Comparison of ENCODE assay signal across 20 cellular contexts in the genomic region with DNA sequence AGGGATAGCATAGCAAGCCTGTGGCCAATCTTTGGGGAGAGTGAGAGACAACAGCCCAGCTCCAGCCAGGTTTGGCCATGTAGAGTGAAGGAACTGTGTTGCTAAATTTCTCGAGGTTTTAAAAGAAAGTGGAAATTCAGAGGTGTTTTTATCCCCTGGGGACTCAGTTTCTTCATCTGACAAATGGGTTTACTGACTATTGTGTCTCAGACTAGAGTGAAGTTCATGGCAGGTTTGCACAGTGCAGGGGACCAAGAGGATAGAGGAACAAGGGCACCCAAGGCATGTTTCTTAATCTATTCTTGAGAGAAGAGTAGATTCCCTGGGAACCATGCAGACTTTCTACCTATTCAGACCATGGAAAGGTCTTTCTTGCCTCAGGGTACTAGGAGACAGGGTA.
A peak's percentile ranks its signal among the peaks of the same experiment; 100 is the strongest.
DNase-seq lines count a peak whose midpoint lies in the region; ATAC-seq, FAIRE-seq and TF ChIP-seq lines count a peak whose summit lies in the region.
"Had no signal": no experiment of that assay in that cellular context is flagged by ENCODE, and none has a peak within 500 bp of the region (broad histone marks: within the 10 kb centered on the region; RNA-seq: fewer than 3 reads in every experiment).

No MANE protein-coding gene starts in this region.

- ATAC-seq in HepG2: no peak
- ATAC-seq in right lobe of liver: no peak
- ATAC-seq: A549; CD8-positive, alpha-beta T cell had no signal

- TF ChIP-seq RAD21 in HepG2 (CRISPR knock-in tag; IDR thresholded peaks at IDR 0.05): no peak

- no peak overlapping the region for H3K4me2 ChIP-seq in HepG2 (ENCODE audit: low read depth, low read length)
- H3K4me2 ChIP-seq: A549; BLaER1 treated with 17β-estradiol and CSF1 and Interleukin-3, amounts not matched to agents 10 nM and 100 nM had no signal

- no peaks in the 10 kb centered on the region for H3K79me2 ChIP-seq in HepG2 (ENCODE audit: insufficient read depth, low read length)

- no peak for FAIRE-seq in HepG2 (lab: Jason Lieb, UNC)
- FAIRE-seq: A549, D721Med, G401.6, GM12891, GM19239 had no signal

- TF ChIP-seq EP300 in HepG2 (IDR thresholded peaks at IDR 0.05; ENCODE audit: low read depth in 2 of 2, low read length in 2 of 2) (no peak), HepG2 (CRISPR knock-in tag; IDR thresholded peaks at IDR 0.05; ENCODE audit: borderline replicate concordance) (no peak)

- H3K27me3 ChIP-seq in HepG2 (ENCODE audit: control insufficient read depth in 1 of 2, insufficient read depth in 2 of 2, low read length in 2 of 2): peaks cover 0 to 9% of the 10 kb centered on the region in 2 experiments; a peak in 2 of 5 replicates
- no peaks in the 10 kb centered on the region for H3K27me3 ChIP-seq in right lobe of liver
- H3K27me3 ChIP-seq: BLaER1 treated with 17β-estradiol and CSF1 and Interleukin-3, amounts not matched to agents 10 nM and 100 nM had no signal

- H3K9me3 ChIP-seq in HepG2 (ENCODE audit: low read length) (no peaks in the 10 kb centered on the region), right lobe of liver (no peaks in the 10 kb centered on the region)
- H3K9me3 ChIP-seq: A549; BLaER1 treated with 17β-estradiol and CSF1 and Interleukin-3, amounts not matched to agents 10 nM and 100 nM; Caco-2 had no signal

- no peak for DNase-seq in HepG2 (ENCODE audit: low spot score)
- DNase-seq in right lobe of liver: no peak
- DNase-seq in islet precursor cell: peak; percentile 22
- DNase-seq in cerebellar cortex (ENCODE audit: low spot score): no peak
- no peak for DNase-seq in NCI-H526 treated with DMSO at 0.1 percent for 48 hours (lab: John Stamatoyannopoulos, UW)
- DNase-seq: AML-193; Caco-2; Calu3; CD4-positive, alpha-beta T cell; CD8-positive, alpha-beta T cell; DMS79 treated with DMSO at 0.1 percent for 48 hours; GF-D8 had no signal

- 0% methylated on average over 1 of the region's 1 CpG for WGBS in HepG2 (ENCODE audit: low lambda C conversion rate)
- WGBS in right lobe of liver (ENCODE audit: insufficient coverage, low coverage, low lambda C conversion rate, missing lambda C conversion rate): 22% methylated on average over 1 of the region's 1 CpG

- CTCF ChIA-PET in HepG2 (lab: Yijun Ruan, JAX; ENCODE audit: low intra/inter-chr PET ratio, low total read pairs): no interaction called here

- no peaks in the 10 kb centered on the region for H4K20me1 ChIP-seq in HepG2 (ENCODE audit: insufficient read depth, low read length)
- H4K20me1 ChIP-seq: BLaER1 treated with 17β-estradiol and CSF1 and Interleukin-3, amounts not matched to agents 10 nM and 100 nM had no signal

- in situ Hi-C loops in HepG2 (cut with HindIII; ENCODE audit: extremely low pct_ligation_motif_present, low pct_unique_long_range_greater_than_20kb): no loop called here

- H3K27ac ChIP-seq in HepG2 (ENCODE audit: extremely low read length, insufficient read depth, low read length) (no peak overlapping the region), right lobe of liver (no peak overlapping the region)
- H3K27ac ChIP-seq: 22Rv1; A549; BLaER1 treated with 17β-estradiol and CSF1 and Interleukin-3, amounts not matched to agents 10 nM and 100 nM; C4-2B had no signal

- POLR2A ChIA-PET in HepG2 (lab: Yijun Ruan, JAX): no interaction called here

- intact Hi-C loops in HepG2 (cut with micrococcal nuclease; ENCODE audit: unreplicated experiment): no loop called here
- intact Hi-C loops in right lobe of liver (cut with DNase I): no loop called here

- TF ChIP-seq POLR2A in HepG2 (IDR thresholded peaks at IDR 0.05; ENCODE audit: insufficient read depth in 1 of 2, low read depth in 2 of 2, low read length in 2 of 2): no peak
- no peak for TF ChIP-seq POLR2A in right lobe of liver (IDR thresholded peaks at IDR 0.05)

- no peak overlapping the region for H3K9ac ChIP-seq in HepG2 (ENCODE audit: insufficient read depth, low read depth, low read length)
- H3K9ac ChIP-seq: BLaER1 treated with 17β-estradiol and CSF1 and Interleukin-3, amounts not matched to agents 10 nM and 100 nM had no signal

- H2AFZ ChIP-seq in HepG2 (ENCODE audit: low read length): no peak overlapping the region

- BruUV-seq in HepG2 (replicated peaks; lab: Mats Ljungman, UMichigan): no TSS peak

- H3K4me3 ChIP-seq in HepG2 (replicated peaks in 1 of 3; ENCODE audit: insufficient read depth in 1 of 3, low read depth in 2 of 3, low read length in 3 of 3) (no peak overlapping the region), right lobe of liver (no peak overlapping the region)
- H3K4me3 ChIP-seq: A549; BLaER1 treated with 17β-estradiol and CSF1 and Interleukin-3, amounts not matched to agents 10 nM and 100 nM had no signal

- H3K4me1 ChIP-seq in HepG2 (ENCODE audit: insufficient read depth, low read length): no peaks in the 10 kb centered on the region
- no peaks in the 10 kb centered on the region for H3K4me1 ChIP-seq in right lobe of liver
- H3K4me1 ChIP-seq: A549, Caco-2 had no signal

- TF ChIP-seq CTCF in HepG2 (CRISPR knock-in tag; IDR thresholded peaks at IDR 0.05): no peak
- TF ChIP-seq CTCF in right lobe of liver (IDR thresholded peaks at IDR 0.05): no peak

- no peaks in the 10 kb centered on the region for H3K36me3 ChIP-seq in HepG2 (replicated peaks in 1 of 2; ENCODE audit: control insufficient read depth in 1 of 2, insufficient read depth in 2 of 2, low read length in 2 of 2)
- no peaks in the 10 kb centered on the region for H3K36me3 ChIP-seq in right lobe of liver
- H3K36me3 ChIP-seq: BLaER1 treated with 17β-estradiol and CSF1 and Interleukin-3, amounts not matched to agents 10 nM and 100 nM had no signal

TF ChIP-seq in HepG2, 621 proteins besides CTCF, POLR2A, EP300 and RAD21:
- TF ChIP-seq GABPA (IDR thresholded peaks at IDR 0.05; ENCODE audit: low read depth, low read length): no peak
- no peak for TF ChIP-seq GABPA (CRISPR knock-in tag; IDR thresholded peaks at IDR 0.05; ENCODE audit: low read depth)
- TF ChIP-seq REXO4 (CRISPR knock-in tag; IDR thresholded peaks at IDR 0.05; ENCODE audit: borderline replicate concordance): no peak
- TF ChIP-seq KAT7 (CRISPR knock-in tag; IDR thresholded peaks at IDR 0.05; ENCODE audit: borderline replicate concordance): no peak
- TF ChIP-seq ZNF629 (CRISPR knock-in tag; conservative IDR thresholded peaks at IDR 0.05): peak; percentile 59; the same call in 1 of the 2 replicates
- no peak for TF ChIP-seq NR2F2 (IDR thresholded peaks at IDR 0.05; ENCODE audit: borderline replicate concordance, low read depth)
- TF ChIP-seq, protein P1, sequence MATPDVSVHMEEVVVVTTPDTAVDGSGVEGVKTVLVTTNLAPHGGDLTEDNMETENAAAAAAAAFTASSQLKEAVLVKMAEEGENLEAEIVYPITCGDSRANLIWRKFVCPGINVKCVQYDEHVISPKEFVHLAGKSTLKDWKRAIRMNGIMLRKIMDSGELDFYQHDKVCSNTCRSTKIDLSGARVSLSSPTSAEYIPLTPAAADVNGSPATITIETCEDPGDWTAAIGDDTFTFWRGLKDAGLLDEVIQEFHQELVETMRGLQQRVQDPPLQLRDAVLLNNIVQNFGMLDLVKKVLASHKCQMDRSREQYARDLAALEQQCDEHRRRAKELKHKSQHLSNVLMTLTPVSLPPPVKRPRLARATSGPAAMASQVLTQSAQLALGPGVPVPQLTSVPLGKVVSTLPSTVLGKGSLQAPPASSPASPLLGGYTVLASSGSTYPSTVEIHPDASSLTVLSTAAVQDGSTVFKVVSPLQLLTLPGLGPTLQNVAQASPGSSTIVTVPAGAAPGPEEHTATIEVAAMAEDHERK (CRISPR knock-in tag; IDR thresholded peaks at IDR 0.05; ENCODE audit: low read depth): no peak
- no peak for TF ChIP-seq ZNF10 (CRISPR knock-in tag; IDR thresholded peaks at IDR 0.05; ENCODE audit: borderline replicate concordance, low read depth)
- no peak for TF ChIP-seq MAFG (CRISPR knock-in tag; IDR thresholded peaks at IDR 0.05)
